29 cellular contexts compared by ENCODE assay signal in genomic region chr6:69216127-69216526, GRCh38.
"Had no signal": no experiment of that assay in that cellular context is flagged by ENCODE, and none has a peak within 500 bp of the region (broad histone marks: within the 10 kb centered on the region; RNA-seq: fewer than 3 reads in every experiment).

No MANE protein-coding gene starts in this region.

- H3K27me3 Mint-ChIP-seq: activated CD4-positive, alpha-beta memory T cell treated with anti-CD3 and anti-CD28 coated beads for 36 hours; activated CD4-positive, alpha-beta T cell treated with anti-CD3 and anti-CD28 coated beads, Interleukin-2, amount 10 ng/mL, durations not matched to agents 24 days and 14 days; activated naive CD8-positive, alpha-beta T cell treated with anti-CD3 and anti-CD28 coated beads for 36 hours; natural killer cell treated with Interleukin-12 subunit alpha and Interleukin-12 subunit beta and Interleukin-15 and Interleukin-18, amount 100 ng/mL, for 72 hours had no signal

- H3K27ac ChIP-seq: adrenal gland, body of pancreas, left ventricle myocardium inferior, suprapubic skin, tibial artery, upper lobe of right lung, WERI-Rb-1 had no signal

- H3K9me3 Mint-ChIP-seq: activated CD4-positive, alpha-beta memory T cell treated with anti-CD3 and anti-CD28 coated beads for 36 hours; activated CD4-positive, alpha-beta T cell treated with anti-CD3 and anti-CD28 coated beads, Interleukin-2, amount 10 ng/mL, durations not matched to agents 24 days and 14 days; activated naive CD4-positive, alpha-beta T cell treated with anti-CD3 and anti-CD28 coated beads for 36 hours; activated naive CD8-positive, alpha-beta T cell treated with anti-CD3 and anti-CD28 coated beads for 36 hours; activated T-helper 1 cell treated with anti-CD3 and anti-CD28 coated beads, Interleukin-12 subunit alpha, Interleukin-12 subunit beta, Interleukin-2, Interleukin-4 antibody, amounts not matched to agents 30 ng/mL and 10 ng/mL and 1 ng/mL, durations not matched to agents 14 hours and 24 hours and 36 hours had no signal

- H3K4me3 Mint-ChIP-seq: activated CD4-positive, alpha-beta memory T cell treated with anti-CD3 and anti-CD28 coated beads for 36 hours; activated CD4-positive, alpha-beta T cell treated with anti-CD3 and anti-CD28 coated beads, Interleukin-2, amount 10 ng/mL, durations not matched to agents 24 days and 14 days; activated naive CD4-positive, alpha-beta T cell treated with anti-CD3 and anti-CD28 coated beads for 36 hours; activated naive CD8-positive, alpha-beta T cell treated with anti-CD3 and anti-CD28 coated beads for 36 hours; activated T-helper 1 cell treated with anti-CD3 and anti-CD28 coated beads, Interleukin-12 subunit alpha, Interleukin-12 subunit beta, Interleukin-2, Interleukin-4 antibody, amounts not matched to agents 30 ng/mL and 10 ng/mL and 1 ng/mL, durations not matched to agents 14 hours and 24 hours and 36 hours; natural killer cell treated with Interleukin-12 subunit alpha and Interleukin-12 subunit beta and Interleukin-15 and Interleukin-18, amount 100 ng/mL, for 72 hours had no signal

- H3K4me1 ChIP-seq: adrenal gland, body of pancreas, left ventricle myocardium inferior, suprapubic skin, tibial artery, upper lobe of right lung had no signal

- H3K36me3 Mint-ChIP-seq: activated CD4-positive, alpha-beta memory T cell treated with anti-CD3 and anti-CD28 coated beads for 36 hours; activated naive CD8-positive, alpha-beta T cell treated with anti-CD3 and anti-CD28 coated beads for 36 hours; natural killer cell treated with Interleukin-12 subunit alpha and Interleukin-12 subunit beta and Interleukin-15 and Interleukin-18, amount 100 ng/mL, for 72 hours had no signal

- H3K27ac Mint-ChIP-seq: activated CD4-positive, alpha-beta memory T cell treated with anti-CD3 and anti-CD28 coated beads for 36 hours; activated CD4-positive, alpha-beta T cell treated with anti-CD3 and anti-CD28 coated beads, Interleukin-2, amount 10 ng/mL, durations not matched to agents 24 days and 14 days; activated naive CD4-positive, alpha-beta T cell treated with anti-CD3 and anti-CD28 coated beads for 36 hours; activated naive CD8-positive, alpha-beta T cell treated with anti-CD3 and anti-CD28 coated beads for 36 hours; activated T-helper 1 cell treated with anti-CD3 and anti-CD28 coated beads, Interleukin-12 subunit alpha, Interleukin-12 subunit beta, Interleukin-2, Interleukin-4 antibody, amounts not matched to agents 30 ng/mL and 10 ng/mL and 1 ng/mL, durations not matched to agents 14 hours and 24 hours and 36 hours; natural killer cell treated with Interleukin-12 subunit alpha and Interleukin-12 subunit beta and Interleukin-15 and Interleukin-18, amount 100 ng/mL, for 72 hours had no signal

- H3K4me3 ChIP-seq: adrenal gland, body of pancreas, left ventricle myocardium inferior, lung, mucosa of descending colon, suprapubic skin, tibial artery, upper lobe of right lung had no signal

- DNase-seq: activated CD4-positive, alpha-beta memory T cell treated with anti-CD3 and anti-CD28 coated beads for 36 hours; activated CD4-positive, alpha-beta T cell treated with anti-CD3 and anti-CD28 coated beads, Interleukin-2, amount 10 ng/mL, durations not matched to agents 24 days and 14 days; activated CD4-positive, CD25-positive, alpha-beta regulatory T cell treated with anti-CD3 and anti-CD28 coated beads, Interleukin-2, amount 50 U/mL, for 72 hours; activated CD8-positive, alpha-beta memory T cell treated with anti-CD3 and anti-CD28 coated beads, Interleukin-2, amount 50 U/mL, for 4 hours; activated effector memory CD4-positive, alpha-beta T cell treated with anti-CD3 and anti-CD28 coated beads, Interleukin-2, amount 50 U/mL, for 16 hours; activated naive CD4-positive, alpha-beta T cell treated with anti-CD3 and anti-CD28 coated beads for 36 hours; activated naive CD8-positive, alpha-beta T cell treated with anti-CD3 and anti-CD28 coated beads for 36 hours; activated T-cell treated with anti-CD3 and anti-CD28 coated beads, Interleukin-2, amount 50 U/mL, for 1 hour; adrenal gland; aorta; body of pancreas; effector CD8-positive, alpha-beta T cell; islet precursor cell; left ventricle myocardium inferior; mucosa of descending colon; posterior cingulate gyrus; right cardiac atrium; stimulated activated CD4-positive, alpha-beta T cell treated with anti-CD3 and anti-CD28 coated beads, Interleukin-15, amount 100 ng/mL, for 24 hours; stimulated activated naive CD4-positive, alpha-beta T cell; T1000; tibial artery; upper lobe of right lung; WERI-Rb-1 had no signal

- H3K27me3 ChIP-seq: adrenal gland, body of pancreas, suprapubic skin, tibial artery, upper lobe of right lung had no signal

- FAIRE-seq: colon, frontal cortex had no signal

- H3K9me3 ChIP-seq: adrenal gland, body of pancreas, mucosa of descending colon, suprapubic skin, tibial artery, upper lobe of right lung had no signal

- ATAC-seq: body of pancreas; mucosa of descending colon; natural killer cell treated with Interleukin-12 subunit alpha and Interleukin-12 subunit beta and Interleukin-15 and Interleukin-18, amount 100 ng/mL, for 72 hours; right cardiac atrium; upper lobe of right lung had no signal

- H3K4me1 Mint-ChIP-seq: activated CD4-positive, alpha-beta T cell treated with anti-CD3 and anti-CD28 coated beads, Interleukin-2, amount 10 ng/mL, durations not matched to agents 24 days and 14 days; activated naive CD8-positive, alpha-beta T cell treated with anti-CD3 and anti-CD28 coated beads for 36 hours had no signal

- H3K36me3 ChIP-seq: adrenal gland, left ventricle myocardium inferior, suprapubic skin, tibial artery, upper lobe of right lung, WERI-Rb-1 had no signal
